Comparison of ENCODE assay signal across 1 cellular context in genomic region chr2:70118798-70119454, GRCh38.
TF ChIP-seq lines count a peak whose summit lies in the region.

No MANE protein-coding gene starts in this region.

TF ChIP-seq in K562, 482 proteins besides CTCF, POLR2A, EP300 and RAD21 (continued from another document):
- 0 out of 2 replicates have a peak, but pooled peaks have one; percentile 36 for TF ChIP-seq ZNF592 (IDR thresholded peaks at IDR 0.05)
- TF ChIP-seq RCOR1 (IDR thresholded peaks at IDR 0.05; ENCODE audit: borderline replicate concordance in 1 of 2, low read depth in 2 of 2, low read length in 2 of 2), result peak in 1 of 2 experiments; percentile 11; a peak in 1 of 4 replicates
- TF ChIP-seq TBP (optimal IDR thresholded peaks at IDR 0.05; ENCODE audit: low read depth, low read length), result peak; percentile 64
- TF ChIP-seq ZNF384 (IDR thresholded peaks at IDR 0.05; ENCODE audit: low read depth, low read length), result no peak
- TF ChIP-seq CHD1 (IDR thresholded peaks at IDR 0.05; ENCODE audit: low read length), result no peak
- TF ChIP-seq MCM3 (IDR thresholded peaks at IDR 0.05), result no peak
- TF ChIP-seq JUN (IDR thresholded peaks at IDR 0.05; ENCODE audit: borderline replicate concordance, low read depth, low read length), result no peak
- TF ChIP-seq JUN (CRISPR knock-in tag; IDR thresholded peaks at IDR 0.05; ENCODE audit: borderline replicate concordance), result no peak
- no peak for TF ChIP-seq HMGN3 (IDR thresholded peaks at IDR 0.05; ENCODE audit: borderline replicate concordance, extremely low read depth, insufficient read length, low read depth, low read length)
- no peak for TF ChIP-seq NR1H2 (CRISPR knock-in tag; IDR thresholded peaks at IDR 0.05)
- no peak for TF ChIP-seq ZNF354B (CRISPR knock-in tag; IDR thresholded peaks at IDR 0.05)
- TF ChIP-seq TRIM28 (IDR thresholded peaks at IDR 0.05), result no peak
- no peak for TF ChIP-seq CTBP1 (IDR thresholded peaks at IDR 0.05; ENCODE audit: borderline replicate concordance)
- TF ChIP-seq SAFB (IDR thresholded peaks at IDR 0.05; ENCODE audit: borderline replicate concordance, low read depth, low read length), result no peak
- no peak for TF ChIP-seq POLR2AphosphoS5 (IDR thresholded peaks at IDR 0.05; ENCODE audit: control insufficient read depth, insufficient read depth, low read depth, low read length)
- TF ChIP-seq MITF (IDR thresholded peaks at IDR 0.05), result no peak
- no peak for TF ChIP-seq ERF (CRISPR knock-in tag; IDR thresholded peaks at IDR 0.05)
- no peak for TF ChIP-seq ZKSCAN1 (IDR thresholded peaks at IDR 0.05; ENCODE audit: low read depth, low read length)
- no peak for TF ChIP-seq ZNF277 (CRISPR knock-in tag; IDR thresholded peaks at IDR 0.05; ENCODE audit: borderline replicate concordance)
- TF ChIP-seq MAX (CRISPR knock-in tag; IDR thresholded peaks at IDR 0.05), result no peak
- TF ChIP-seq, protein P1, sequence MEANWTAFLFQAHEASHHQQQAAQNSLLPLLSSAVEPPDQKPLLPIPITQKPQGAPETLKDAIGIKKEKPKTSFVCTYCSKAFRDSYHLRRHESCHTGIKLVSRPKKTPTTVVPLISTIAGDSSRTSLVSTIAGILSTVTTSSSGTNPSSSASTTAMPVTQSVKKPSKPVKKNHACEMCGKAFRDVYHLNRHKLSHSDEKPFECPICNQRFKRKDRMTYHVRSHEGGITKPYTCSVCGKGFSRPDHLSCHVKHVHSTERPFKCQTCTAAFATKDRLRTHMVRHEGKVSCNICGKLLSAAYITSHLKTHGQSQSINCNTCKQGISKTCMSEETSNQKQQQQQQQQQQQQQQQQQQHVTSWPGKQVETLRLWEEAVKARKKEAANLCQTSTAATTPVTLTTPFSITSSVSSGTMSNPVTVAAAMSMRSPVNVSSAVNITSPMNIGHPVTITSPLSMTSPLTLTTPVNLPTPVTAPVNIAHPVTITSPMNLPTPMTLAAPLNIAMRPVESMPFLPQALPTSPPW (CRISPR knock-in tag; IDR thresholded peaks at IDR 0.05), result peak; percentile 24; the same call in 1 of the 2 replicates
- TF ChIP-seq, protein P2, sequence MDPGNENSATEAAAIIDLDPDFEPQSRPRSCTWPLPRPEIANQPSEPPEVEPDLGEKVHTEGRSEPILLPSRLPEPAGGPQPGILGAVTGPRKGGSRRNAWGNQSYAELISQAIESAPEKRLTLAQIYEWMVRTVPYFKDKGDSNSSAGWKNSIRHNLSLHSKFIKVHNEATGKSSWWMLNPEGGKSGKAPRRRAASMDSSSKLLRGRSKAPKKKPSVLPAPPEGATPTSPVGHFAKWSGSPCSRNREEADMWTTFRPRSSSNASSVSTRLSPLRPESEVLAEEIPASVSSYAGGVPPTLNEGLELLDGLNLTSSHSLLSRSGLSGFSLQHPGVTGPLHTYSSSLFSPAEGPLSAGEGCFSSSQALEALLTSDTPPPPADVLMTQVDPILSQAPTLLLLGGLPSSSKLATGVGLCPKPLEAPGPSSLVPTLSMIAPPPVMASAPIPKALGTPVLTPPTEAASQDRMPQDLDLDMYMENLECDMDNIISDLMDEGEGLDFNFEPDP (CRISPR knock-in tag; IDR thresholded peaks at IDR 0.05), result no peak
- TF ChIP-seq POLR3G (IDR thresholded peaks at IDR 0.05; ENCODE audit: extremely low read depth, insufficient read length, insufficient replicate concordance), result no peak
- no peak for TF ChIP-seq ZNF143 (CRISPR knock-in tag; IDR thresholded peaks at IDR 0.05)
- no peak for TF ChIP-seq CREBBP (IDR thresholded peaks at IDR 0.05; ENCODE audit: low read depth, low read length)
- peak; percentile 42; the same call in 1 of the 2 replicates for TF ChIP-seq HNRNPUL1 (IDR thresholded peaks at IDR 0.05; ENCODE audit: low read length)
- no peak for TF ChIP-seq SMARCE1 (IDR thresholded peaks at IDR 0.05)
- no peak for TF ChIP-seq ZNF696 (CRISPR knock-in tag; conservative IDR thresholded peaks at IDR 0.05)
- no peak for TF ChIP-seq ZNF24 (IDR thresholded peaks at IDR 0.05)
- no peak for TF ChIP-seq CLOCK (CRISPR knock-in tag; IDR thresholded peaks at IDR 0.05; ENCODE audit: borderline replicate concordance)
- no peak for TF ChIP-seq ZNF212 (CRISPR knock-in tag; IDR thresholded peaks at IDR 0.05)
- no peak for TF ChIP-seq TOE1 (IDR thresholded peaks at IDR 0.05; ENCODE audit: borderline replicate concordance)
- TF ChIP-seq TOE1 (CRISPR knock-in tag; IDR thresholded peaks at IDR 0.05; ENCODE audit: borderline replicate concordance, low read depth), result no peak
- TF ChIP-seq ZNF551 (CRISPR knock-in tag; IDR thresholded peaks at IDR 0.05), result no peak
- no peak for TF ChIP-seq SRSF7 (optimal IDR thresholded peaks at IDR 0.05; ENCODE audit: low read depth, low read length)
- no peak for TF ChIP-seq FIP1L1 (IDR thresholded peaks at IDR 0.05; ENCODE audit: low read depth, low read length, poor library complexity, severe bottlenecking)
- no peak for TF ChIP-seq KLF13 (tag; IDR thresholded peaks at IDR 0.05; ENCODE audit: borderline replicate concordance, low read depth)
- TF ChIP-seq ZNF311 (CRISPR knock-in tag; IDR thresholded peaks at IDR 0.05), result no peak
- TF ChIP-seq ARHGAP35 (IDR thresholded peaks at IDR 0.05; ENCODE audit: partially characterized antibody), result no peak
- no peak for TF ChIP-seq CEBPG (CRISPR knock-in tag; IDR thresholded peaks at IDR 0.05)
- no peak for TF ChIP-seq CEBPG (tag; conservative IDR thresholded peaks at IDR 0.05 in 1 of 2, IDR thresholded peaks at IDR 0.05 in 1 of 2)
TF ChIP-seq in K562: peak in this region for 30.
